12 cellular contexts compared by ENCODE assay signal in genomic region chr3:44065311-44065710, GRCh38.
DNase-seq lines count a peak whose midpoint lies in the region; ATAC-seq, FAIRE-seq and TF ChIP-seq lines count a peak whose summit lies in the region.
"Had no signal": no experiment of that assay in that cellular context is flagged by ENCODE, and none has a peak within 500 bp of the region (broad histone marks: within the 10 kb centered on the region; RNA-seq: fewer than 3 reads in every experiment).

No MANE protein-coding gene starts in this region.

- CTCF ChIA-PET in Caco-2 (lab: Charles Lee), result no interaction called here

- no peak for TF ChIP-seq CTCF in epithelial cell of esophagus (IDR thresholded peaks at IDR 0.05; ENCODE audit: insufficient read depth, low read depth, low read length, missing control alignments)
- no peak for TF ChIP-seq CTCF in pancreas (IDR thresholded peaks at IDR 0.05)
- TF ChIP-seq CTCF in Caco-2 (IDR thresholded peaks at IDR 0.05; ENCODE audit: insufficient read depth in 1 of 2, low read depth in 1 of 2, low read length in 1 of 2, severe bottlenecking in 1 of 2, unreplicated experiment in 1 of 2), result no peak

- FAIRE-seq in pancreas (lab: Jason Lieb, UNC), result no peak

- H3K4me3 ChIP-seq in epithelial cell of esophagus (ENCODE audit: low read length) (no peak overlapping the region), pancreas (no peak overlapping the region), Caco-2 (ENCODE audit: low read depth, low read length) (no peak overlapping the region)
- H3K4me3 ChIP-seq: SJSA1 had no signal

- ATAC-seq in pancreas, result peak; percentile 93 to 97 (median 94)
- ATAC-seq in GM18861 (IDR thresholded peaks at IDR 0.05; ENCODE audit: unreplicated experiment), result no peak
- ATAC-seq: activated naive CD8-positive, alpha-beta T cell treated with anti-CD3 and anti-CD28 coated beads, Interleukin-2, amount 50 U/mL, for 24 hours had no signal

- no peak overlapping the region for H3K4me3 Mint-ChIP-seq in Caco-2 (ENCODE audit: unreplicated experiment)
- H3K4me3 Mint-ChIP-seq: activated naive CD8-positive, alpha-beta T cell treated with anti-CD3 and anti-CD28 coated beads, Interleukin-2, amount 50 U/mL, for 24 hours had no signal

- H3K27me3 Mint-ChIP-seq in Caco-2 (ENCODE audit: insufficient read depth, unreplicated experiment), result peaks cover 12% of the 10 kb centered on the region

- no peak overlapping the region for H3K27ac Mint-ChIP-seq in Caco-2 (ENCODE audit: unreplicated experiment)
- H3K27ac Mint-ChIP-seq: activated naive CD8-positive, alpha-beta T cell treated with anti-CD3 and anti-CD28 coated beads, Interleukin-2, amount 50 U/mL, for 24 hours had no signal

- H3K36me3 ChIP-seq in pancreas, result no peaks in the 10 kb centered on the region
- no peaks in the 10 kb centered on the region for H3K36me3 ChIP-seq in Caco-2 (ENCODE audit: control insufficient read depth, insufficient read depth, low read length)
- H3K36me3 ChIP-seq: SJSA1 had no signal

- no peaks in the 10 kb centered on the region for H3K4me1 Mint-ChIP-seq in Caco-2 (ENCODE audit: low read depth, unreplicated experiment)

- intact Hi-C loops in pancreas (cut with DNase I) (no loop called here), Caco-2 (cut with micrococcal nuclease; ENCODE audit: unreplicated experiment) (loop anchor here (1.0 kb wide), 1 partner anchor 133 kb away; no protein-coding TSS in a partner anchor)

- H3K27ac ChIP-seq in pancreas, result no peak overlapping the region
- H3K27ac ChIP-seq: SJSA1 had no signal

- H3K4me1 ChIP-seq in pancreas, result no peaks in the 10 kb centered on the region
- H3K4me1 ChIP-seq in Caco-2, result no peaks in the 10 kb centered on the region
- H3K4me1 ChIP-seq: SJSA1 had no signal

- 7 to 10% methylated on average over 6 of the region's 6 CpGs for whole genome bisulfite sequencing in pancreas, 2 donors

- POLR2A ChIA-PET in Caco-2 (lab: Charles Lee), result no interaction called here

- H3K27me3 ChIP-seq in pancreas, result no peaks in the 10 kb centered on the region
- no peaks in the 10 kb centered on the region for H3K27me3 ChIP-seq in Caco-2 (replicated peaks; ENCODE audit: control insufficient read depth, insufficient read depth, low read length)
- H3K27me3 ChIP-seq: SJSA1 had no signal

- no TSS peak for BruUV-seq in Caco-2 (replicated peaks; lab: Mats Ljungman, UMichigan)

- H3K9me3 Mint-ChIP-seq in Caco-2 (ENCODE audit: unreplicated experiment), result no peaks in the 10 kb centered on the region
- H3K9me3 Mint-ChIP-seq: activated naive CD8-positive, alpha-beta T cell treated with anti-CD3 and anti-CD28 coated beads, Interleukin-2, amount 50 U/mL, for 24 hours had no signal

- H3K9me3 ChIP-seq in pancreas, result no peaks in the 10 kb centered on the region
- H3K9me3 ChIP-seq in Caco-2, result no peaks in the 10 kb centered on the region
- H3K9me3 ChIP-seq: SJSA1 had no signal

- H3K36me3 Mint-ChIP-seq in Caco-2 (ENCODE audit: insufficient read depth, unreplicated experiment), result no peaks in the 10 kb centered on the region

- DNase-seq in DMS79 treated with DMSO at 0.1 percent for 48 hours (lab: John Stamatoyannopoulos, UW), result peak; percentile 65
- DNase-seq in NCI-H2227 treated with DMSO at 0.1 percent for 48 hours (lab: John Stamatoyannopoulos, UW), result peak; percentile 25
- DNase-seq in epithelial cell of esophagus (ENCODE audit: low read depth), result peak; percentile 70
- peak in 4 of 6 donors; percentile 38 to 64 (median 52) for DNase-seq in pancreas
- DNase-seq in NCI-H1694 treated with DMSO at 0.1 percent for 48 hours (lab: John Stamatoyannopoulos, UW), result no peak
- DNase-seq in Caco-2, result no peak
- no peak for DNase-seq in stimulated activated CD8-positive, alpha-beta memory T cell treated with anti-CD3 and anti-CD28 coated beads, Interleukin-4, amount 100 ng/mL, for 48 hours
- DNase-seq: activated CD4-positive, alpha-beta T cell treated with anti-CD3 and anti-CD28 coated beads, Interleukin-2, amount 50 U/mL, for 4 hours; activated naive CD8-positive, alpha-beta T cell treated with anti-CD3 and anti-CD28 coated beads, Interleukin-2, amount 50 U/mL, for 24 hours; DND-41 had no signal

Comparison
In these comparisons a context has a peak if more than half of its experiments do, and no peak if none do; other contexts are left out.
1. DNase-seq: peak in DMS79 treated with DMSO at 0.1 percent for 48 hours (single experiment), NCI-H2227 treated with DMSO at 0.1 percent for 48 hours (single experiment), epithelial cell of esophagus (single experiment) and pancreas (4 of 6); none in NCI-H1694 treated with DMSO at 0.1 percent for 48 hours (single experiment), Caco-2 (0 of 2) and stimulated activated CD8-positive, alpha-beta memory T cell treated with anti-CD3 and anti-CD28 coated beads, Interleukin-4, amount 100 ng/mL, for 48 hours (single experiment).